In the genomic region with DNA sequence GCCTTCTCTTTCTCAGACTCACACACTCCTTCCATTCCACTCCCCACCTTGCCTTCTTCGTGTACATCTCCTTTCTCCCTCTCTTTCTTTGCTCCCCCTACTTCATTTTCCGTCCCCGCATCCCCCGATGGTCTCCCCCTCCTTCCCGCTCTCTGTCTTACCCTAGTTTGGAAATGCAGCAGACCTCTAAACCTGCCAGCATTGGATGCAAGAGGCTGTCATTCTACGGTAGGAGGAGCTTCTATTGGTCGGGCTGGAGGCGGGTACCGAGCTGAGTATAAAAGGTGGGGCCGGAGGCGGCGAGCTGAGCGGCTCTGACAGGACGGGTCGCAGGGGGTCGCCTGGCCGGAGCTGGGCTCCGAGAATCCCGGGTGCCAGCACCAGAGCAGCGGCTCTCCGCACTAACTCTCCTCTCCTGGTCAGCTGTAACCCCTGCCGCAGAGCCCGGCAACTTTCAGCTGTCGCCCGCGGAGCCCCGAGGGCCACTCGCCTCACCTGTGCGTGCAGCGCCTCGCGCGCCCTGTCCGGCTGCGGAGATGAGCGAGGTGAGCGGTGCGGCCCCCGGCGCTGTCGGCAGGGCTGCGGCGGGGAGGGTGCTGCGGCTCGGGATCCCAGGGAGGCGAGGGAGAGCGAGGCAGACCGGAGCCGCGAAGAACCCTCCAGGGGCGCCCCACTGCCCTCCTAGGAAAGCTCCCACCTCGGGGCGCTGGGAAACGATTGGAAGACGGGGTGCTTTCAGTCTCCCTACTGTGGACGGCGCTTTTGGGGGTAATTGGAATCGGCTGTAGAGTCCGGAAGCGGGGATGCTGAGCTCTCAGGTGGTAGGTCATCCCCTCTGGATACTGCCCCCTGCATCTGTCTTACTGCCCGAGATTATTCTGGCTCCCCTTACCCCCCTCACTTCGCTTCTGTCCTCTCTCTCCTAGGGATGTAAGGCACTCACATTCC, we compare ENCODE assay signal across 8 cellular contexts. TPM values are rescaled to one million over a fixed set of nuclear protein-coding genes. Genes with fewer than 3 reads are reported as not detected.
DNase-seq lines count a peak whose midpoint lies in the region; ATAC-seq and TF ChIP-seq lines count a peak whose summit lies in the region.

A gene (plus strand): TSS at position 307 of the 948 bp plus-strand sequence. CDS start 230 bp downstream, at position 537.

- H3K9me2 ChIP-seq in GM23338 (ENCODE audit: insufficient read depth), result no peaks in the 10 kb centered on the region

- no peak within 1 kb of the TSS for H3K9ac ChIP-seq in rectal smooth muscle tissue (ENCODE audit: low read length)

- H3K9me3 Mint-ChIP-seq in GM23338, result peaks cover 28% of the 10 kb centered on the region

- H3K4me1 ChIP-seq in GM23338 (ENCODE audit: insufficient read depth) (peaks cover 8% of the 10 kb centered on the region), rectal smooth muscle tissue (ENCODE audit: control insufficient read depth, insufficient read depth, low read length) (peaks cover 2% of the 10 kb centered on the region)

- peak within 1 kb of the TSS; percentile 81 for H3K4me2 ChIP-seq in GM23338

- POLR2A ChIA-PET in BJ (lab: Charles Lee), result no interaction called here

- H3K27ac ChIP-seq in GM23338 (ENCODE audit: low read depth), result no peak within 1 kb of the TSS
- H3K27ac ChIP-seq in rectal smooth muscle tissue (ENCODE audit: low read depth, low read length), result peak within 1 kb of the TSS; percentile 80

- H3K4me1 Mint-ChIP-seq in GM23338, result peaks cover 21% of the 10 kb centered on the region

- CTCF ChIA-PET in BJ (lab: Yijun Ruan, JAX), result interaction anchor here (0.8 to 2.7 kb wide), 3 partner anchors 27 to 33 kb away, joined by 3 to 13 read pairs (median 4); no protein-coding TSS in a partner anchor

- no peak within 1 kb of the TSS for H3K27ac Mint-ChIP-seq in GM23338

- no peaks in the 10 kb centered on the region for H4K20me1 ChIP-seq in GM23338 (replicated peaks; ENCODE audit: insufficient read depth)

- H2AFZ ChIP-seq in GM23338, result peak within 1 kb of the TSS; percentile 84

- DNase-seq in BJ (ENCODE audit: low read depth), result no peak
- peak; percentile 98 for DNase-seq in GM23338 (ENCODE audit: low spot score)
- peak; percentile 39 for DNase-seq in RPMI7951 (ENCODE audit: low read depth)
- DNase-seq in astrocyte of the hippocampus (ENCODE audit: low read depth, low spot score), result peak; percentile 81
- DNase-seq in hypothalamus (lab: John Stamatoyannopoulos, UW), result peak in 45 of 51 donors; percentile 4 to 80 (median 36)

- TF ChIP-seq CTCF in BJ (IDR thresholded peaks at IDR 0.05; ENCODE audit: insufficient read depth, low read depth, low read length) (no peak), GM23338 (conservative IDR thresholded peaks at IDR 0.05; ENCODE audit: low read depth in 2 of 2) (no peak)

- H3K27me3 Mint-ChIP-seq in GM23338 (ENCODE audit: insufficient read depth, low read depth, poor library complexity), result peaks cover 42% of the 10 kb centered on the region

- H3F3A ChIP-seq in GM23338 (replicated peaks; ENCODE audit: low read depth), result 0 out of 2 replicates have a peak, but pooled peaks cover 7% of the 10 kb centered on the region

- H3K27me3 ChIP-seq in BJ (ENCODE audit: control insufficient read depth, insufficient read depth, low read length) (peaks cover 32% of the 10 kb centered on the region), GM23338 (ENCODE audit: insufficient read depth) (peaks cover 38% of the 10 kb centered on the region), rectal smooth muscle tissue (ENCODE audit: control insufficient read depth, insufficient read depth, low read length) (peaks cover 3% of the 10 kb centered on the region)

- peak within 1 kb of the TSS; percentile 35 for H3K4me3 ChIP-seq in BJ (ENCODE audit: low read depth, low read length)
- peak within 1 kb of the TSS; percentile 62 for H3K4me3 ChIP-seq in GM23338
- peak within 1 kb of the TSS; percentile 81 for H3K4me3 ChIP-seq in rectal smooth muscle tissue (ENCODE audit: low read length)

- H3K79me2 ChIP-seq in GM23338 (replicated peaks; ENCODE audit: insufficient read depth), result no peaks in the 10 kb centered on the region

- H3K36me3 Mint-ChIP-seq in GM23338 (ENCODE audit: low read depth), result peaks cover 16% of the 10 kb centered on the region

- ATAC-seq in GM23338 (peak; percentile 96), GM21717 (IDR thresholded peaks at IDR 0.05; ENCODE audit: unreplicated experiment) (no peak), HG03139 (IDR thresholded peaks at IDR 0.05; ENCODE audit: unreplicated experiment) (no peak)

- H3K4me3 Mint-ChIP-seq in GM23338, result peak within 1 kb of the TSS; percentile 62

- H3K36me3 ChIP-seq in BJ (ENCODE audit: control insufficient read depth, insufficient read depth, low read length), result no peaks in the 10 kb centered on the region
- H3K36me3 ChIP-seq in GM23338 (ENCODE audit: insufficient read depth), result peaks cover 7% of the 10 kb centered on the region; the same call in 1 of the 2 replicates
- H3K36me3 ChIP-seq in rectal smooth muscle tissue (ENCODE audit: control insufficient read depth, insufficient read depth, low read length), result no peaks in the 10 kb centered on the region

TF ChIP-seq in GM23338, 12 proteins besides CTCF, POLR2A, EP300 and RAD21 (continues in another document):
- TF ChIP-seq EZH2 (IDR thresholded peaks at IDR 0.05; ENCODE audit: low read depth, unreplicated experiment) (no peak), POLR2AphosphoS5 (IDR thresholded peaks at IDR 0.05; ENCODE audit: low read depth) (peak; percentile 47; the same call in 1 of the 2 replicates)
- TF ChIP-seq, protein P1, sequence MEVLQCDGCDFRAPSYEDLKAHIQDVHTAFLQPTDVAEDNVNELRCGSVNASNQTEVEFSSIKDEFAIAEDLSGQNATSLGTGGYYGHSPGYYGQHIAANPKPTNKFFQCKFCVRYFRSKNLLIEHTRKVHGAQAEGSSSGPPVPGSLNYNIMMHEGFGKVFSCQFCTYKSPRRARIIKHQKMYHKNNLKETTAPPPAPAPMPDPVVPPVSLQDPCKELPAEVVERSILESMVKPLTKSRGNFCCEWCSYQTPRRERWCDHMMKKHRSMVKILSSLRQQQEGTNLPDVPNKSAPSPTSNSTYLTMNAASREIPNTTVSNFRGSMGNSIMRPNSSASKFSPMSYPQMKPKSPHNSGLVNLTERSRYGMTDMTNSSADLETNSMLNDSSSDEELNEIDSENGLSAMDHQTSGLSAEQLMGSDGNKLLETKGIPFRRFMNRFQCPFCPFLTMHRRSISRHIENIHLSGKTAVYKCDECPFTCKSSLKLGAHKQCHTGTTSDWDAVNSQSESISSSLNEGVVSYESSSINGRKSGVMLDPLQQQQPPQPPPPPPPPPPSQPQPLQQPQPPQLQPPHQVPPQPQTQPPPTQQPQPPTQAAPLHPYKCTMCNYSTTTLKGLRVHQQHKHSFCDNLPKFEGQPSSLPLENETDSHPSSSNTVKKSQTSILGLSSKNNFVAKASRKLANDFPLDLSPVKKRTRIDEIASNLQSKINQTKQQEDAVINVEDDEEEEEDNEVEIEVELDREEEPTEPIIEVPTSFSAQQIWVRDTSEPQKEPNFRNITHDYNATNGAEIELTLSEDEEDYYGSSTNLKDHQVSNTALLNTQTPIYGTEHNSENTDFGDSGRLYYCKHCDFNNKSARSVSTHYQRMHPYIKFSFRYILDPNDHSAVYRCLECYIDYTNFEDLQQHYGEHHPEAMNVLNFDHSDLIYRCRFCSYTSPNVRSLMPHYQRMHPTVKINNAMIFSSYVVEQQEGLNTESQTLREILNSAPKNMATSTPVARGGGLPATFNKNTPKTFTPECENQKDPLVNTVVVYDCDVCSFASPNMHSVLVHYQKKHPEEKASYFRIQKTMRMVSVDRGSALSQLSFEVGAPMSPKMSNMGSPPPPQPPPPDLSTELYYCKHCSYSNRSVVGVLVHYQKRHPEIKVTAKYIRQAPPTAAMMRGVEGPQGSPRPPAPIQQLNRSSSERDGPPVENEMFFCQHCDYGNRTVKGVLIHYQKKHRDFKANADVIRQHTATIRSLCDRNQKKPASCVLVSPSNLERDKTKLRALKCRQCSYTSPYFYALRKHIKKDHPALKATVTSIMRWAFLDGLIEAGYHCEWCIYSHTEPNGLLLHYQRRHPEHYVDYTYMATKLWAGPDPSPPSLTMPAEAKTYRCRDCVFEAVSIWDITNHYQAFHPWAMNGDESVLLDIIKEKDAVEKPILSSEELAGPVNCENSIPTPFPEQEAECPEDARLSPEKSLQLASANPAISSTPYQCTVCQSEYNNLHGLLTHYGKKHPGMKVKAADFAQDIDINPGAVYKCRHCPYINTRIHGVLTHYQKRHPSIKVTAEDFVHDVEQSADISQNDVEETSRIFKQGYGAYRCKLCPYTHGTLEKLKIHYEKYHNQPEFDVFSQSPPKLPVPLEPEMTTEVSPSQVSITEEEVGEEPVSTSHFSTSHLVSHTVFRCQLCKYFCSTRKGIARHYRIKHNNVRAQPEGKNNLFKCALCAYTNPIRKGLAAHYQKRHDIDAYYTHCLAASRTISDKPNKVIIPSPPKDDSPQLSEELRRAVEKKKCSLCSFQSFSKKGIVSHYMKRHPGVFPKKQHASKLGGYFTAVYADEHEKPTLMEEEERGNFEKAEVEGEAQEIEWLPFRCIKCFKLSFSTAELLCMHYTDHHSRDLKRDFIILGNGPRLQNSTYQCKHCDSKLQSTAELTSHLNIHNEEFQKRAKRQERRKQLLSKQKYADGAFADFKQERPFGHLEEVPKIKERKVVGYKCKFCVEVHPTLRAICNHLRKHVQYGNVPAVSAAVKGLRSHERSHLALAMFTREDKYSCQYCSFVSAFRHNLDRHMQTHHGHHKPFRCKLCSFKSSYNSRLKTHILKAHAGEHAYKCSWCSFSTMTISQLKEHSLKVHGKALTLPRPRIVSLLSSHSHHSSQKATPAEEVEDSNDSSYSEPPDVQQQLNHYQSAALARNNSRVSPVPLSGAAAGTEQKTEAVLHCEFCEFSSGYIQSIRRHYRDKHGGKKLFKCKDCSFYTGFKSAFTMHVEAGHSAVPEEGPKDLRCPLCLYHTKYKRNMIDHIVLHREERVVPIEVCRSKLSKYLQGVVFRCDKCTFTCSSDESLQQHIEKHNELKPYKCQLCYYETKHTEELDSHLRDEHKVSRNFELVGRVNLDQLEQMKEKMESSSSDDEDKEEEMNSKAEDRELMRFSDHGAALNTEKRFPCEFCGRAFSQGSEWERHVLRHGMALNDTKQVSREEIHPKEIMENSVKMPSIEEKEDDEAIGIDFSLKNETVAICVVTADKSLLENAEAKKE (CRISPR knock-in tag; IDR thresholded peaks at IDR 0.05), result no peak

RNA-seq across cellular contexts. Expression of the gene that starts here (rescaled TPM):
- polyA plus RNA-seq in BJ (2011; rRNA removed) (not detected in 2 replicates), GM23338 (2016; fragmentation: Nextera tagmentation; extraction: Ambion mirVana) (1.7 and 2.2 TPM in 2 replicates)
- polyA minus RNA-seq in BJ (2011; rRNA and poly(A)+ RNA removed), result not detected in 2 replicates
- total RNA-seq in GM23338 (2014; rRNA removed; shearing (Covaris generic)), result 1.4 and 3.8 TPM in 2 replicates
- not detected in 2 replicates for total RNA-seq in RPMI7951 (2014; rRNA removed; shearing (Covaris generic))

Comparison
In these comparisons a context has a peak if more than half of its experiments do, and no peak if none do; other contexts are left out.
1. Peak in DNase-seq in RPMI7951; RNA of the gene not detected or under 1 TPM.